Comparison of ENCODE assay signal across 9 cellular contexts in genomic region chr10:34526186-34526585, GRCh38.
DNase-seq lines count a peak whose midpoint lies in the region; ATAC-seq, FAIRE-seq and TF ChIP-seq lines count a peak whose summit lies in the region.
"Had no signal": no experiment of that assay in that cellular context is flagged by ENCODE, and none has a peak within 500 bp of the region (broad histone marks: within the 10 kb centered on the region; RNA-seq: fewer than 3 reads in every experiment).

No MANE protein-coding gene starts in this region.

- TF ChIP-seq CTCF in A549 (IDR thresholded peaks at IDR 0.05) (no peak), coronary artery (IDR thresholded peaks at IDR 0.05) (no peak)

- H3K9me3 ChIP-seq in A549 (peaks cover 9% of the 10 kb centered on the region), HUES48 (ENCODE audit: control insufficient read depth, insufficient read depth, low read length) (no peaks in the 10 kb centered on the region), mesodermal cell (ENCODE audit: control insufficient read depth, low read length) (no peaks in the 10 kb centered on the region)

- 0 out of 5 replicates have a peak, but pooled peaks of 1 of the 2 experiments have one; percentile 1 for TF ChIP-seq RAD21 in A549 (conservative IDR thresholded peaks at IDR 0.05 in 1 of 2, IDR thresholded peaks at IDR 0.05 in 1 of 2)

- peak overlapping the region; percentile 35 for H3K4me3 ChIP-seq in A549
- H3K4me3 ChIP-seq in HUES48 (ENCODE audit: low read depth, low read length) = no peak overlapping the region
- H3K4me3 ChIP-seq in coronary artery = no peak overlapping the region
- no peak overlapping the region for H3K4me3 ChIP-seq in mesodermal cell (ENCODE audit: extremely low read depth, insufficient read depth, low read length, poor library complexity, severe bottlenecking)
- H3K4me3 ChIP-seq: BLaER1 had no signal

- H3K9ac ChIP-seq in HUES48 (ENCODE audit: low read depth, low read length) = no peak overlapping the region
- H3K9ac ChIP-seq: BLaER1 had no signal

- H3K4me1 ChIP-seq in A549 (peaks cover 70% of the 10 kb centered on the region), HUES48 (ENCODE audit: control insufficient read depth, insufficient read depth, low read length) (peaks cover 52% of the 10 kb centered on the region), mesodermal cell (ENCODE audit: control insufficient read depth, insufficient read depth, low read length, poor library complexity, severe bottlenecking) (peaks cover 33% of the 10 kb centered on the region)

- CTCF ChIA-PET in A549 (lab: Yijun Ruan, JAX) = interaction anchor here (0.5 to 5.9 kb wide), 13 partner anchors 8 to 1333 kb away, joined by 3 to 84 read pairs (median 3); no protein-coding TSS in a partner anchor

- no peak for FAIRE-seq in A549 (lab: Jason Lieb, UNC)
- no peak for FAIRE-seq in GM19239 (lab: Jason Lieb, UNC)

- DNase-seq in A549 (ENCODE audit: low read depth in 1 of 2, low spot score in 1 of 2) (peak in 1 of 2 experiments; percentile 69), coronary artery (ENCODE audit: low spot score) (no peak), GM19239 (ENCODE audit: insufficient read length, low spot score) (no peak), DMS153 treated with DMSO at 0.1 percent for 48 hours (lab: John Stamatoyannopoulos, UW; ENCODE audit: unreplicated experiment) (no peak)
- no peak for DNase-seq in activated CD4-positive, alpha-beta T cell treated with anti-CD3 and anti-CD28 coated beads for 1 hour

- POLR2A ChIA-PET in A549 (lab: Yijun Ruan, JAX) = interaction anchor here (0.7 to 1.7 kb wide), 7 partner anchors 36 to 1253 kb away, joined by 3 to 9 read pairs (median 5); no protein-coding TSS in a partner anchor

- H3K27ac ChIP-seq in A549 = peak overlapping the region; percentile 96 to 97
- H3K27ac ChIP-seq in HUES48 (ENCODE audit: low read depth, low read length) = peak overlapping the region; percentile 95
- H3K27ac ChIP-seq in coronary artery = peak overlapping the region; percentile 27 to 61
- H3K27ac ChIP-seq in mesodermal cell (ENCODE audit: low read depth, low read length, severe bottlenecking) = peak overlapping the region; percentile 86
- H3K27ac ChIP-seq: BLaER1 had no signal

- 3% methylated on average over 3 of the region's 3 CpGs for WGBS in A549 (ENCODE audit: missing lambda C conversion rate)
- WGBS in mesodermal cell (ENCODE audit: insufficient coverage in 2 of 2), 2 experiments = 87 to 93% methylated on average over 3 of the region's 3 CpGs

- no peaks in the 10 kb centered on the region for H3K36me3 ChIP-seq in HUES48 (ENCODE audit: control insufficient read depth, insufficient read depth, low read length)
- no peaks in the 10 kb centered on the region for H3K36me3 ChIP-seq in mesodermal cell (ENCODE audit: control insufficient read depth, insufficient read depth, low read length)
- H3K36me3 ChIP-seq: BLaER1 had no signal

- TF ChIP-seq POLR2A in A549 (IDR thresholded peaks at IDR 0.05; ENCODE audit: low read length) = peak; percentile 17

- TF ChIP-seq EP300 in A549 (IDR thresholded peaks at IDR 0.05) = no peak

- H3K4me2 ChIP-seq in A549 = peak overlapping the region; percentile 94
- H3K4me2 ChIP-seq: BLaER1 had no signal

- H3K27me3 ChIP-seq in HUES48 (ENCODE audit: control insufficient read depth, insufficient read depth, low read length) = no peaks in the 10 kb centered on the region
- H3K27me3 ChIP-seq: BLaER1 had no signal

- ATAC-seq in A549 = peak; percentile 42 to 62
- ATAC-seq in GM19395 (IDR thresholded peaks at IDR 0.05; ENCODE audit: unreplicated experiment) = no peak

TF ChIP-seq in A549, 52 proteins besides CTCF, POLR2A, EP300 and RAD21:
- TF ChIP-seq HOXB13 (CRISPR knock-in tag; IDR thresholded peaks at IDR 0.05; ENCODE audit: low read depth) (peak; percentile 28; the same call in 1 of the 2 replicates), SREBF2 (IDR thresholded peaks at IDR 0.05) (no peak), RARB (CRISPR knock-in tag; IDR thresholded peaks at IDR 0.05) (0 out of 2 replicates have a peak, but pooled peaks have one; percentile 43), TFCP2L1 (CRISPR knock-in tag; IDR thresholded peaks at IDR 0.05) (0 out of 2 replicates have a peak, but pooled peaks have one; percentile 33), HES2 (IDR thresholded peaks at IDR 0.05) (no peak), PBX3 (IDR thresholded peaks at IDR 0.05) (no peak), HEYL (CRISPR knock-in tag; IDR thresholded peaks at IDR 0.05) (peak; percentile 57; the same call in 1 of the 2 replicates), GATA3 (IDR thresholded peaks at IDR 0.05; ENCODE audit: borderline replicate concordance) (no peak), ZC3H11A (IDR thresholded peaks at IDR 0.05) (no peak), TP53 (CRISPR knock-in tag; IDR thresholded peaks at IDR 0.05) (no peak), HOXA7 (CRISPR knock-in tag; IDR thresholded peaks at IDR 0.05) (peak; percentile 81; the same call in 1 of the 2 replicates), RFX5 (IDR thresholded peaks at IDR 0.05) (no peak), HMGXB4 (CRISPR knock-in tag; IDR thresholded peaks at IDR 0.05; ENCODE audit: borderline replicate concordance) (no peak)
TF ChIP-seq in A549: peak in this region for 5.

Comparison
In these comparisons a context has a peak if more than half of its experiments do, and no peak if none do; other contexts are left out.
1. H3K27ac ChIP-seq: peak in every context shown above with its lines; median percentile 96 in A549; 95 in HUES48; 86 in mesodermal cell; 44 in coronary artery.